In genomic region chr3:171829841-171830559, GRCh38 we compare ENCODE assay signal across 8 cellular contexts. TPM values are rescaled to one million over a fixed set of nuclear protein-coding genes. Genes with fewer than 3 reads are reported as not detected.
DNase-seq lines count a peak whose midpoint lies in the region; ATAC-seq and TF ChIP-seq lines count a peak whose summit lies in the region.

No MANE protein-coding gene starts in this region.

- peak; percentile 91 for TF ChIP-seq RAD21 in Ishikawa (IDR thresholded peaks at IDR 0.05; ENCODE audit: low read depth)

- no peak overlapping the region for H3K27ac ChIP-seq in RWPE2 (ENCODE audit: poor library complexity, severe bottlenecking)

- H3K36me3 ChIP-seq in BJ (ENCODE audit: control insufficient read depth, insufficient read depth, low read length) (no peaks in the 10 kb centered on the region), RWPE2 (ENCODE audit: low read depth) (no peaks in the 10 kb centered on the region), mucosa of descending colon (ENCODE audit: low read depth) (no peaks in the 10 kb centered on the region)

- intact Hi-C loops in mucosa of descending colon (cut with DNase I, micrococcal nuclease): loop anchor here in 1 of 2 donors (10.0 kb wide), 1 partner anchor 185 kb away; no protein-coding TSS in a partner anchor

- POLR2A ChIA-PET in BJ (lab: Charles Lee): no interaction called here

- ATAC-seq in GM19351 (IDR thresholded peaks at IDR 0.05; ENCODE audit: unreplicated experiment) (peak; percentile 58), RWPE2 (ENCODE audit: low read depth) (peak; percentile 93), mucosa of descending colon (peak; percentile 98), HG03571 (IDR thresholded peaks at IDR 0.05; ENCODE audit: unreplicated experiment) (no peak)

- TF ChIP-seq EP300 in Ishikawa (IDR thresholded peaks at IDR 0.05; ENCODE audit: borderline replicate concordance): no peak

- no peak for DNase-seq in BJ (ENCODE audit: low read depth)
- no peak for DNase-seq in RWPE2 (ENCODE audit: low spot score)
- peak; percentile 82 for DNase-seq in epithelial cell of esophagus (ENCODE audit: low read depth)
- DNase-seq in mucosa of descending colon: peak; percentile 81 to 83 (median 83)
- DNase-seq in activated CD4-positive, alpha-beta T cell treated with anti-CD3 and anti-CD28 coated beads for 4 hours: no peak

- peak; percentile 82 for TF ChIP-seq CTCF in BJ (IDR thresholded peaks at IDR 0.05; ENCODE audit: insufficient read depth, low read depth, low read length)
- TF ChIP-seq CTCF in RWPE2 (IDR thresholded peaks at IDR 0.05; ENCODE audit: poor library complexity, severe bottlenecking): peak; percentile 86
- peak; percentile 96 for TF ChIP-seq CTCF in epithelial cell of esophagus (IDR thresholded peaks at IDR 0.05; ENCODE audit: insufficient read depth, low read depth, low read length, missing control alignments)
- TF ChIP-seq CTCF in mucosa of descending colon (IDR thresholded peaks at IDR 0.05): peak; percentile 54

- H3K9me3 ChIP-seq in RWPE2 (ENCODE audit: severe bottlenecking) (no peaks in the 10 kb centered on the region), mucosa of descending colon (no peaks in the 10 kb centered on the region)

- peaks cover 13% of the 10 kb centered on the region for H3K4me1 ChIP-seq in RWPE2 (ENCODE audit: insufficient read depth, poor library complexity, severe bottlenecking)
- no peaks in the 10 kb centered on the region for H3K4me1 ChIP-seq in mucosa of descending colon (ENCODE audit: low read depth)

- no peak overlapping the region for H3K4me3 ChIP-seq in BJ (ENCODE audit: low read depth, low read length)
- H3K4me3 ChIP-seq in RWPE2 (ENCODE audit: severe bottlenecking): no peak overlapping the region
- no peak overlapping the region for H3K4me3 ChIP-seq in epithelial cell of esophagus (ENCODE audit: low read length)
- H3K4me3 ChIP-seq in mucosa of descending colon: no peak overlapping the region

- H3K27me3 ChIP-seq in BJ (ENCODE audit: control insufficient read depth, insufficient read depth, low read length) (no peaks in the 10 kb centered on the region), RWPE2 (ENCODE audit: insufficient read depth, poor library complexity, severe bottlenecking) (no peaks in the 10 kb centered on the region)

- CTCF ChIA-PET in BJ (lab: Yijun Ruan, JAX): interaction anchor here (0.7 to 3.5 kb wide), 22 partner anchors 8 to 450 kb away, joined by 3 to 14 read pairs (median 4); partner anchors contain the start of genes PLD1 and TMEM212

TF ChIP-seq in Ishikawa, 13 proteins besides CTCF, POLR2A, EP300 and RAD21:
- TF ChIP-seq, protein P1, sequence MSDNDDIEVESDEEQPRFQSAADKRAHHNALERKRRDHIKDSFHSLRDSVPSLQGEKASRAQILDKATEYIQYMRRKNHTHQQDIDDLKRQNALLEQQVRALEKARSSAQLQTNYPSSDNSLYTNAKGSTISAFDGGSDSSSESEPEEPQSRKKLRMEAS (IDR thresholded peaks at IDR 0.05): no peak
- TF ChIP-seq NFIC (IDR thresholded peaks at IDR 0.05): no peak
- no peak for TF ChIP-seq TAF1 (IDR thresholded peaks at IDR 0.05; ENCODE audit: low read depth)
- TF ChIP-seq YY1 (IDR thresholded peaks at IDR 0.05; ENCODE audit: low read depth): no peak
- no peak for TF ChIP-seq EGR1 (IDR thresholded peaks at IDR 0.05)
- no peak for TF ChIP-seq CREB1 (IDR thresholded peaks at IDR 0.05; ENCODE audit: low read depth)
- no peak; the same call in 1 of the 2 replicates for TF ChIP-seq TCF12 (IDR thresholded peaks at IDR 0.05; ENCODE audit: low read depth)
- TF ChIP-seq CEBPB (IDR thresholded peaks at IDR 0.05): no peak
- no peak for TF ChIP-seq USF1 (IDR thresholded peaks at IDR 0.05)
- TF ChIP-seq TEAD4 (IDR thresholded peaks at IDR 0.05): no peak
- TF ChIP-seq, protein P2, sequence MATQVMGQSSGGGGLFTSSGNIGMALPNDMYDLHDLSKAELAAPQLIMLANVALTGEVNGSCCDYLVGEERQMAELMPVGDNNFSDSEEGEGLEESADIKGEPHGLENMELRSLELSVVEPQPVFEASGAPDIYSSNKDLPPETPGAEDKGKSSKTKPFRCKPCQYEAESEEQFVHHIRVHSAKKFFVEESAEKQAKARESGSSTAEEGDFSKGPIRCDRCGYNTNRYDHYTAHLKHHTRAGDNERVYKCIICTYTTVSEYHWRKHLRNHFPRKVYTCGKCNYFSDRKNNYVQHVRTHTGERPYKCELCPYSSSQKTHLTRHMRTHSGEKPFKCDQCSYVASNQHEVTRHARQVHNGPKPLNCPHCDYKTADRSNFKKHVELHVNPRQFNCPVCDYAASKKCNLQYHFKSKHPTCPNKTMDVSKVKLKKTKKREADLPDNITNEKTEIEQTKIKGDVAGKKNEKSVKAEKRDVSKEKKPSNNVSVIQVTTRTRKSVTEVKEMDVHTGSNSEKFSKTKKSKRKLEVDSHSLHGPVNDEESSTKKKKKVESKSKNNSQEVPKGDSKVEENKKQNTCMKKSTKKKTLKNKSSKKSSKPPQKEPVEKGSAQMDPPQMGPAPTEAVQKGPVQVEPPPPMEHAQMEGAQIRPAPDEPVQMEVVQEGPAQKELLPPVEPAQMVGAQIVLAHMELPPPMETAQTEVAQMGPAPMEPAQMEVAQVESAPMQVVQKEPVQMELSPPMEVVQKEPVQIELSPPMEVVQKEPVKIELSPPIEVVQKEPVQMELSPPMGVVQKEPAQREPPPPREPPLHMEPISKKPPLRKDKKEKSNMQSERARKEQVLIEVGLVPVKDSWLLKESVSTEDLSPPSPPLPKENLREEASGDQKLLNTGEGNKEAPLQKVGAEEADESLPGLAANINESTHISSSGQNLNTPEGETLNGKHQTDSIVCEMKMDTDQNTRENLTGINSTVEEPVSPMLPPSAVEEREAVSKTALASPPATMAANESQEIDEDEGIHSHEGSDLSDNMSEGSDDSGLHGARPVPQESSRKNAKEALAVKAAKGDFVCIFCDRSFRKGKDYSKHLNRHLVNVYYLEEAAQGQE (IDR thresholded peaks at IDR 0.05; ENCODE audit: low read depth): no peak
- no peak for TF ChIP-seq ZBTB7A (IDR thresholded peaks at IDR 0.05; ENCODE audit: low read depth)
- TF ChIP-seq FOXM1 (IDR thresholded peaks at IDR 0.05; ENCODE audit: borderline replicate concordance, low read depth): no peak
TF ChIP-seq in Ishikawa: peak in this region for 0.

RNA-seq across cellular contexts. Expression of gene TMEM212, which starts 13.1 kb away (rescaled TPM):
- not detected in 2 replicates for polyA plus RNA-seq in BJ (2011; rRNA removed)
- not detected in 2 replicates for polyA minus RNA-seq in BJ (2011; rRNA and poly(A)+ RNA removed)
- not detected for total RNA-seq in mucosa of descending colon

RNA-seq across cellular contexts. Expression of gene PLD1, which starts 19.7 kb away (rescaled TPM):
- 6.4 and 10.5 TPM in 2 replicates for polyA plus RNA-seq in BJ (2011; rRNA removed)
- 12.8 and 13.2 TPM in 2 replicates for polyA minus RNA-seq in BJ (2011; rRNA and poly(A)+ RNA removed)
- 100 to 1,000 TPM in 1 of 3 donors, 10 to 100 TPM in 2; 46.6 to 105 (median 65.1) TPM for total RNA-seq in mucosa of descending colon

Comparison
In these comparisons a context has a peak if more than half of its experiments do, and no peak if none do; other contexts are left out.
1. DNase-seq: peak in epithelial cell of esophagus (single experiment) and mucosa of descending colon (3 of 3); none in BJ (single experiment), RWPE2 (single experiment) and activated CD4-positive, alpha-beta T cell treated with anti-CD3 and anti-CD28 coated beads for 4 hours (0 of 2).
2. Peak in every context shown above with its lines, with median percentiles within 50 percentile points of each other: CTCF ChIP-seq.